9 cellular contexts compared by ENCODE assay signal in the genomic region with DNA sequence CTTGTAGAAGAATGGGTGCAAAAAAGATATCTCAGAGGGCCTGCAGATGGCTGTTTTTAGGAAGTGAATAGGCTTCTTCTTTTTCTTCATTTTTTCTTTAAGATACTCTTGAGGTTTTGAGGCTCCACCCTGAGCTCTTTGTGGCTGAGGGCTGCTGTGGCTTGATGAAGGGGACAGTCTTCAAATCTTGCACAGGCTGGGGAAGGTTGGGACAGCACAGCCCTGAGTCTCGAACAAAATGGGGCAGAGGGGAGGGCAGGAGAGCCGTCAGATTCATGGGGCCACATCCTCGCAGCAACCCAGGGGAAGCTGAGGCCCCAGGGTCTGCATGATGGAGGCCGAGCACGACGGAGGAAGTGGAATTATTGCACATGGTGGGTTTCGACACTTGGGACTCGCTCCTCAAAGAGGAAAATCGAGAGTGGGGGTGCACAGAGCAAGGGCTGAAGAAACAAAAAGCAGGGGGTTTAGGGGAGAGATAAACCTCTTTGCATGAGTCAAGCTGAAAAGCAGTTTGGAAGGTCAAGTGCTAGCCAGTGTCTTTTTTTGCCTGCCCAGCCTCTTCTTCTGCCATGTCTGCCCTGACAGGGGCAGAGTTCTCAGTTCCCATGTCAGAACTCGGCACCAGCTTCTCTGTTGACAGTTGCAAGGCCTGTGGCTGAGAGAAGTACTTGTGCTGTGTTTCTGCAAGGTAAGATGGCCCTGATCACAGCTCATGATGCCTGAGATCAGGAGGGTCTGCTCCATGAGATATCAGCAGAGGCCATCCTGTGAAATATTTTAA. TPM values are rescaled to one million over a fixed set of nuclear protein-coding genes. Genes with fewer than 3 reads are reported as not detected.
DNase-seq lines count a peak whose midpoint lies in the region; ATAC-seq and TF ChIP-seq lines count a peak whose summit lies in the region.
"Had no signal": no experiment of that assay in that cellular context is flagged by ENCODE, and none has a peak within 500 bp of the region (broad histone marks: within the 10 kb centered on the region; RNA-seq: fewer than 3 reads in every experiment).

No MANE protein-coding gene starts in this region.

- DNase-seq in GDM1 (lab: John Stamatoyannopoulos, UW) (peak; percentile 36), Kasumi-1 (lab: John Stamatoyannopoulos, UW) (peak; percentile 81 to 88), natural killer cell (no peak), hepatic stellate cell (ENCODE audit: low spot score) (no peak), MG63 (no peak)
- no peak for DNase-seq in activated T-helper 1 cell treated with anti-CD3 and anti-CD28 coated beads, Interleukin-12 subunit alpha, Interleukin-12 subunit beta, Interleukin-2, Interleukin-4 antibody, amounts not matched to agents 30 ng/mL and 10 ng/mL and 1 ng/mL, durations not matched to agents 14 hours and 24 hours and 36 hours (ENCODE audit: low spot score)
- DNase-seq: NCI-H748 treated with DMSO at 0.1 percent for 48 hours had no signal

- peak overlapping the region; percentile 99 for H3K27ac Mint-ChIP-seq in activated T-helper 1 cell treated with anti-CD3 and anti-CD28 coated beads, Interleukin-12 subunit alpha, Interleukin-12 subunit beta, Interleukin-2, Interleukin-4 antibody, amounts not matched to agents 30 ng/mL and 10 ng/mL and 1 ng/mL, durations not matched to agents 14 hours and 24 hours and 36 hours
- peak overlapping the region; percentile 98 to 99 for H3K27ac Mint-ChIP-seq in natural killer cell

- peaks cover 86% of the 10 kb centered on the region for H3K4me1 Mint-ChIP-seq in activated T-helper 1 cell treated with anti-CD3 and anti-CD28 coated beads, Interleukin-12 subunit alpha, Interleukin-12 subunit beta, Interleukin-2, Interleukin-4 antibody, amounts not matched to agents 30 ng/mL and 10 ng/mL and 1 ng/mL, durations not matched to agents 14 hours and 24 hours and 36 hours (ENCODE audit: low read depth)
- H3K4me1 Mint-ChIP-seq in natural killer cell, result peaks cover 81 to 90% of the 10 kb centered on the region in 2 donors

- H3K4me3 Mint-ChIP-seq in activated T-helper 1 cell treated with anti-CD3 and anti-CD28 coated beads, Interleukin-12 subunit alpha, Interleukin-12 subunit beta, Interleukin-2, Interleukin-4 antibody, amounts not matched to agents 30 ng/mL and 10 ng/mL and 1 ng/mL, durations not matched to agents 14 hours and 24 hours and 36 hours, result peak overlapping the region; percentile 84
- H3K4me3 Mint-ChIP-seq in natural killer cell, result peak overlapping the region; percentile 94

- no peak overlapping the region for H3K4me3 ChIP-seq in MG63

- intact Hi-C loops in activated T-helper 1 cell treated with anti-CD3 and anti-CD28 coated beads, Interleukin-12 subunit alpha, Interleukin-12 subunit beta, Interleukin-2, Interleukin-4 antibody, amounts not matched to agents 30 ng/mL and 10 ng/mL and 1 ng/mL, durations not matched to agents 14 hours and 24 hours and 36 hours (cut with micrococcal nuclease), result loop anchor here (1.0 to 10.0 kb wide), 4 partner anchors 9 to 301 kb away; partner anchors contain the start of genes COA5, MGAT4A and UNC50
- intact Hi-C loops in natural killer cell (cut with micrococcal nuclease), result loop anchor here (2.0 to 10.0 kb wide), 5 partner anchors 15 to 749 kb away; partner anchors contain the start of gene ZAP70

- H3K27me3 ChIP-seq in MG63, result no peaks in the 10 kb centered on the region

- no peaks in the 10 kb centered on the region for H3K9me3 ChIP-seq in MG63

- H3K9me3 Mint-ChIP-seq in activated T-helper 1 cell treated with anti-CD3 and anti-CD28 coated beads, Interleukin-12 subunit alpha, Interleukin-12 subunit beta, Interleukin-2, Interleukin-4 antibody, amounts not matched to agents 30 ng/mL and 10 ng/mL and 1 ng/mL, durations not matched to agents 14 hours and 24 hours and 36 hours, result no peaks in the 10 kb centered on the region
- H3K9me3 Mint-ChIP-seq in natural killer cell, result no peaks in the 10 kb centered on the region

- TF ChIP-seq CTCF in natural killer cell (IDR thresholded peaks at IDR 0.05), result no peak

- H3K27me3 Mint-ChIP-seq in activated T-helper 1 cell treated with anti-CD3 and anti-CD28 coated beads, Interleukin-12 subunit alpha, Interleukin-12 subunit beta, Interleukin-2, Interleukin-4 antibody, amounts not matched to agents 30 ng/mL and 10 ng/mL and 1 ng/mL, durations not matched to agents 14 hours and 24 hours and 36 hours (ENCODE audit: insufficient read depth), result no peaks in the 10 kb centered on the region
- no peaks in the 10 kb centered on the region for H3K27me3 Mint-ChIP-seq in natural killer cell (ENCODE audit: low read depth in 2 of 2)

- ATAC-seq in natural killer cell, result peak in 2 of 3 donors; percentile 10 to 30
- ATAC-seq in GM21526 (IDR thresholded peaks at IDR 0.05; ENCODE audit: low FRiP score, unreplicated experiment), result no peak
- ATAC-seq in GM19467 (IDR thresholded peaks at IDR 0.05; ENCODE audit: unreplicated experiment), result no peak

- no peaks in the 10 kb centered on the region for H3K36me3 ChIP-seq in MG63

- H3K36me3 Mint-ChIP-seq in activated T-helper 1 cell treated with anti-CD3 and anti-CD28 coated beads, Interleukin-12 subunit alpha, Interleukin-12 subunit beta, Interleukin-2, Interleukin-4 antibody, amounts not matched to agents 30 ng/mL and 10 ng/mL and 1 ng/mL, durations not matched to agents 14 hours and 24 hours and 36 hours (ENCODE audit: low read depth), result peaks cover 19% of the 10 kb centered on the region
- H3K36me3 Mint-ChIP-seq in natural killer cell, result no peaks in the 10 kb centered on the region

RNA-seq across cellular contexts. Expression of gene INPP4A, which starts 19.5 kb away (rescaled TPM):
- total RNA-seq in activated T-helper 1 cell treated with anti-CD3 and anti-CD28 coated beads, Interleukin-12 subunit alpha, Interleukin-12 subunit beta, Interleukin-2, Interleukin-4 antibody, amounts not matched to agents 30 ng/mL and 10 ng/mL and 1 ng/mL, durations not matched to agents 14 hours and 24 hours and 36 hours, result 54.6 and 55.7 TPM in 2 replicates
- 100 to 1,000 TPM; 192 to 243 (median 225) TPM for total RNA-seq in natural killer cell
- total RNA-seq in MG63 (2014; rRNA removed; shearing (Covaris generic); ENCODE audit: low replicate concordance), result 8.4 and 12.6 TPM in 2 replicates

Comparison
In these comparisons a context has a peak if more than half of its experiments do, and no peak if none do; other contexts are left out.
1. DNase-seq: peak in GDM1 (single experiment) and Kasumi-1 (2 of 2); none in activated T-helper 1 cell treated with anti-CD3 and anti-CD28 coated beads, Interleukin-12 subunit alpha, Interleukin-12 subunit beta, Interleukin-2, Interleukin-4 antibody, amounts not matched to agents 30 ng/mL and 10 ng/mL and 1 ng/mL, durations not matched to agents 14 hours and 24 hours and 36 hours (single experiment), natural killer cell (single experiment), hepatic stellate cell (single experiment) and MG63 (single experiment).
2. ATAC-seq: peak in natural killer cell (2 of 3); none in GM21526 (single experiment) and GM19467 (single experiment).